ENCODE assay signal across 9 cellular contexts in genomic region chr1:81760487-81761097, GRCh38. TPM values are rescaled to one million over a fixed set of nuclear protein-coding genes. Genes with fewer than 3 reads are reported as not detected.
A peak's percentile ranks its signal among the peaks of the same experiment; 100 is the strongest.
DNase-seq lines count a peak whose midpoint lies in the region; ATAC-seq and TF ChIP-seq lines count a peak whose summit lies in the region.
"Had no signal": no experiment of that assay in that cellular context is flagged by ENCODE, and none has a peak within 500 bp of the region (broad histone marks: within the 10 kb centered on the region; RNA-seq: fewer than 3 reads in every experiment).

No MANE protein-coding gene starts in this region.

- no peaks in the 10 kb centered on the region for H3K4me1 Mint-ChIP-seq in CD8-positive, alpha-beta memory T cell

- intact Hi-C loops in aorta (cut with DNase I): no loop called here

- H3K27ac ChIP-seq in C4-2B (no peak overlapping the region), aorta (ENCODE audit: low read depth in 1 of 2, low read length in 2 of 2) (no peak overlapping the region)
- H3K27ac ChIP-seq in CD8-positive, alpha-beta memory T cell (ENCODE audit: low read depth, low read length): no peak overlapping the region
- H3K27ac ChIP-seq: neutrophil had no signal

- H3K4me3 ChIP-seq in cardiac fibroblast (replicated peaks in 1 of 2; ENCODE audit: low read depth in 2 of 2, low read length in 2 of 2) (no peak overlapping the region), aorta (ENCODE audit: low read length in 2 of 2) (no peak overlapping the region)
- H3K4me3 ChIP-seq in CD8-positive, alpha-beta memory T cell (ENCODE audit: low read length): no peak overlapping the region

- CTCF ChIA-PET in CD8-positive, alpha-beta memory T cell (lab: Charles Lee): no interaction called here

- TF ChIP-seq RAD21 in Ishikawa (IDR thresholded peaks at IDR 0.05; ENCODE audit: low read depth): peak; percentile 54

- H3K9me3 Mint-ChIP-seq in CD8-positive, alpha-beta memory T cell: peaks cover 2 to 12% (median 5%) of the 10 kb centered on the region in 5 donors

- DNase-seq in cardiac fibroblast (ENCODE audit: low read depth in 2 of 2): peak; percentile 66 to 67
- peak; percentile 43 to 61 for DNase-seq in lung microvascular endothelial cell (ENCODE audit: low read depth in 2 of 2)
- no peak for DNase-seq in CD8-positive, alpha-beta memory T cell
- DNase-seq in aorta: no peak
- DNase-seq in stimulated activated CD4-positive, alpha-beta T cell treated with anti-CD3 and anti-CD28 coated beads, Interleukin-15, amount 100 ng/mL, for 24 hours: no peak
- DNase-seq in COLO668 (lab: John Stamatoyannopoulos, UW; ENCODE audit: unreplicated experiment): no peak

- no peaks in the 10 kb centered on the region for H3K9me3 ChIP-seq in CD8-positive, alpha-beta memory T cell (ENCODE audit: low read length)
- H3K9me3 ChIP-seq in aorta (ENCODE audit: control insufficient read depth, low read length): no peaks in the 10 kb centered on the region
- H3K9me3 ChIP-seq: neutrophil had no signal

- no peaks in the 10 kb centered on the region for H3K36me3 ChIP-seq in CD8-positive, alpha-beta memory T cell (ENCODE audit: insufficient read depth, low read length)
- no peaks in the 10 kb centered on the region for H3K36me3 ChIP-seq in aorta (ENCODE audit: control insufficient read depth in 1 of 2, insufficient read depth in 2 of 2, low read length in 1 of 2)
- H3K36me3 ChIP-seq: neutrophil had no signal

- 1 to 3% methylated on average over 1 of the region's 1 CpG for WGBS in aorta, 2 donors

- POLR2A ChIA-PET in CD8-positive, alpha-beta memory T cell (lab: Charles Lee): no interaction called here

- H3K27ac Mint-ChIP-seq in CD8-positive, alpha-beta memory T cell: no peak overlapping the region

- no peak overlapping the region for H3K4me3 Mint-ChIP-seq in CD8-positive, alpha-beta memory T cell

- H3K4me1 ChIP-seq in CD8-positive, alpha-beta memory T cell (ENCODE audit: insufficient read depth, low read length): no peaks in the 10 kb centered on the region
- no peaks in the 10 kb centered on the region for H3K4me1 ChIP-seq in aorta (ENCODE audit: control insufficient read depth in 1 of 2, insufficient read depth in 2 of 2, low read length in 2 of 2)

- H3K27me3 Mint-ChIP-seq in CD8-positive, alpha-beta memory T cell: no peaks in the 10 kb centered on the region

- no peak for ATAC-seq in aorta (ENCODE audit: low FRiP score)

- no peaks in the 10 kb centered on the region for H3K36me3 Mint-ChIP-seq in CD8-positive, alpha-beta memory T cell

- TF ChIP-seq CTCF in C4-2B (conservative IDR thresholded peaks at IDR 0.05) (peak; percentile 67), cardiac fibroblast (IDR thresholded peaks at IDR 0.05; ENCODE audit: low read depth, low read length) (peak; percentile 41)

- no peak for TF ChIP-seq EP300 in Ishikawa (IDR thresholded peaks at IDR 0.05; ENCODE audit: borderline replicate concordance)

- H3K27me3 ChIP-seq in CD8-positive, alpha-beta memory T cell (ENCODE audit: insufficient read depth, low read length, poor library complexity, severe bottlenecking): no peaks in the 10 kb centered on the region
- H3K27me3 ChIP-seq in aorta (ENCODE audit: control insufficient read depth in 1 of 2, insufficient read depth in 2 of 2, low read length in 1 of 2): no peaks in the 10 kb centered on the region
- H3K27me3 ChIP-seq: neutrophil had no signal

TF ChIP-seq in Ishikawa, 13 proteins besides CTCF, POLR2A, EP300 and RAD21:
- TF ChIP-seq REST (IDR thresholded peaks at IDR 0.05; ENCODE audit: low read depth): no peak
- no peak for TF ChIP-seq USF1 (IDR thresholded peaks at IDR 0.05)
- no peak for TF ChIP-seq TCF12 (IDR thresholded peaks at IDR 0.05; ENCODE audit: low read depth)
- TF ChIP-seq CEBPB (IDR thresholded peaks at IDR 0.05): no peak
- no peak for TF ChIP-seq MAX (IDR thresholded peaks at IDR 0.05)
- TF ChIP-seq YY1 (IDR thresholded peaks at IDR 0.05; ENCODE audit: low read depth): no peak
- no peak for TF ChIP-seq EGR1 (IDR thresholded peaks at IDR 0.05)
- TF ChIP-seq TAF1 (IDR thresholded peaks at IDR 0.05; ENCODE audit: low read depth): no peak
- TF ChIP-seq ZBTB7A (IDR thresholded peaks at IDR 0.05; ENCODE audit: low read depth): no peak
- TF ChIP-seq TEAD4 (IDR thresholded peaks at IDR 0.05): no peak

RNA-seq across cellular contexts. Expression of gene ADGRL2, which starts 40.1 kb away (rescaled TPM):
- total RNA-seq in lung microvascular endothelial cell (16.3 and 28.8 TPM in 2 replicates), aorta (10 to 100 TPM; 53.4 to 62.7 TPM)
- not detected for total RNA-seq in CD8-positive, alpha-beta memory T cell
- not detected for polyA plus RNA-seq in CD8-positive, alpha-beta memory T cell
- 10 to 100 TPM in 1 of 2 donors, 1 to 10 TPM in 1; 5.6 to 20.6 TPM for polyA plus RNA-seq in aorta

Comparison
In these comparisons a context has a peak if more than half of its experiments do, and no peak if none do; other contexts are left out.
1. DNase-seq: peak in cardiac fibroblast (2 of 2) and lung microvascular endothelial cell (2 of 2); none in CD8-positive, alpha-beta memory T cell (0 of 5), aorta (0 of 2), stimulated activated CD4-positive, alpha-beta T cell treated with anti-CD3 and anti-CD28 coated beads, Interleukin-15, amount 100 ng/mL, for 24 hours (single experiment) and COLO668 (single experiment).
2. RNA of gene ADGRL2, which starts 40.1 kb away (total RNA-seq): 53.4 to 62.7 TPM in aorta and 16.3 to 28.8 TPM in lung microvascular endothelial cell; not detected in CD8-positive, alpha-beta memory T cell; every median in the first group is over 10 times any median in the second.